1 cellular context compared by ENCODE assay signal in the genomic region with DNA sequence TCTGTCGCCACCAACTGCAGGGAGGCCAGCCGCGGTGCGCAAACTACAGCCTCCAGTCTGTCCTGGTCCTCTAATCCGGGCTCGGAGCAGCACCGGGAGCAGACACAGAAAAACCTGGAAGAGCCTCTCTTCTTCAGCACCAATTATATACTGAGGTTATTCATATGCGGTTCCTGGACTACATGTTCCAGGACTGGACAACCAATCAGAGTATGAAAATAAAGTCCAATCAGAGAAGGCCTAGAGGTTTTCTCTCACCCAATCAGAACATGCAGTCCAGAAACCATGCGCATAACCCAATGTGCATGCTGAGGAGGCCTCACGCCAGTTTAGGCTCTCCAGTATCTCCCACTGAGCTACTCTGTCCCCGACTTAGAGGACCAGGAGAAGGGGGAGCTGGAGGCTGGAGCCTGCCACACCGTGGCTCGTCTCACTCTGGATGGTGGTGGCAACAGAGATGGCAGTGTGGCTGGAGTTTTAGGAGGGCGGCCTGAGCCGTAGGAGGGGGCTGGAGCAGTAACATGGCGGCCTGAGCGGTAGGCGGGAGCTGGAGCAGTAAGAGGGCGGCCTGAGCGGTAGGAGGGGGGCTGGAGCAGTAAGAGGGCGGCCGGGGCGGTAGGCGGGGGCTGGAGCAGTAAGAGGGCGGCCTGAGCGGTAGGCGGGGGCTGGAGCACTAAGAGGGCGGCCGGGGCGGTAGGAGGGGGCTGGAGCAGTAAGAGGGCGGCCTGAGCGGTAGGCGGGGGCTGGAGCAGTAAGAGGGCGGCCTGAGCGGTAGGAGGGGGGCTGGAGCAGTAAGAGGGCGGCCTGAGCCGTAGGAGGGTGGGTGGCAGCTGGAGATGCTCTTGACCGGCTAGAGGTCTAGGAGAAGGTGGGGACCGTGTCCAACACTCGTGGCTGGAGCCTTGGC.
A peak's percentile ranks its signal among the peaks of the same experiment; 100 is the strongest.
TF ChIP-seq lines count a peak whose summit lies in the region.

No MANE protein-coding gene starts in this region.

TF ChIP-seq in K562, 482 proteins besides CTCF, POLR2A, EP300 and RAD21 (continues in another document):
- peak; percentile 88 for TF ChIP-seq MBD2 (IDR thresholded peaks at IDR 0.05; ENCODE audit: borderline replicate concordance, low read depth)
- peak; percentile 93 for TF ChIP-seq ZFX (CRISPR knock-in tag; IDR thresholded peaks at IDR 0.05)
- TF ChIP-seq, protein P1, sequence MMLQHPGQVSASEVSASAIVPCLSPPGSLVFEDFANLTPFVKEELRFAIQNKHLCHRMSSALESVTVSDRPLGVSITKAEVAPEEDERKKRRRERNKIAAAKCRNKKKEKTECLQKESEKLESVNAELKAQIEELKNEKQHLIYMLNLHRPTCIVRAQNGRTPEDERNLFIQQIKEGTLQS (IDR thresholded peaks at IDR 0.05), result no peak
- TF ChIP-seq, protein P1 (CRISPR knock-in tag; conservative IDR thresholded peaks at IDR 0.05), result 0 out of 2 replicates have a peak, but pooled peaks have one; percentile 71
- no peak for TF ChIP-seq ZNF140 (CRISPR knock-in tag; IDR thresholded peaks at IDR 0.05)
- TF ChIP-seq, protein P2, sequence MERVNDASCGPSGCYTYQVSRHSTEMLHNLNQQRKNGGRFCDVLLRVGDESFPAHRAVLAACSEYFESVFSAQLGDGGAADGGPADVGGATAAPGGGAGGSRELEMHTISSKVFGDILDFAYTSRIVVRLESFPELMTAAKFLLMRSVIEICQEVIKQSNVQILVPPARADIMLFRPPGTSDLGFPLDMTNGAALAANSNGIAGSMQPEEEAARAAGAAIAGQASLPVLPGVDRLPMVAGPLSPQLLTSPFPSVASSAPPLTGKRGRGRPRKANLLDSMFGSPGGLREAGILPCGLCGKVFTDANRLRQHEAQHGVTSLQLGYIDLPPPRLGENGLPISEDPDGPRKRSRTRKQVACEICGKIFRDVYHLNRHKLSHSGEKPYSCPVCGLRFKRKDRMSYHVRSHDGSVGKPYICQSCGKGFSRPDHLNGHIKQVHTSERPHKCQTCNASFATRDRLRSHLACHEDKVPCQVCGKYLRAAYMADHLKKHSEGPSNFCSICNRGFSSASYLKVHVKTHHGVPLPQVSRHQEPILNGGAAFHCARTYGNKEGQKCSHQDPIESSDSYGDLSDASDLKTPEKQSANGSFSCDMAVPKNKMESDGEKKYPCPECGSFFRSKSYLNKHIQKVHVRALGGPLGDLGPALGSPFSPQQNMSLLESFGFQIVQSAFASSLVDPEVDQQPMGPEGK (CRISPR knock-in tag; IDR thresholded peaks at IDR 0.05; ENCODE audit: borderline replicate concordance), result no peak
- TF ChIP-seq, protein P3, sequence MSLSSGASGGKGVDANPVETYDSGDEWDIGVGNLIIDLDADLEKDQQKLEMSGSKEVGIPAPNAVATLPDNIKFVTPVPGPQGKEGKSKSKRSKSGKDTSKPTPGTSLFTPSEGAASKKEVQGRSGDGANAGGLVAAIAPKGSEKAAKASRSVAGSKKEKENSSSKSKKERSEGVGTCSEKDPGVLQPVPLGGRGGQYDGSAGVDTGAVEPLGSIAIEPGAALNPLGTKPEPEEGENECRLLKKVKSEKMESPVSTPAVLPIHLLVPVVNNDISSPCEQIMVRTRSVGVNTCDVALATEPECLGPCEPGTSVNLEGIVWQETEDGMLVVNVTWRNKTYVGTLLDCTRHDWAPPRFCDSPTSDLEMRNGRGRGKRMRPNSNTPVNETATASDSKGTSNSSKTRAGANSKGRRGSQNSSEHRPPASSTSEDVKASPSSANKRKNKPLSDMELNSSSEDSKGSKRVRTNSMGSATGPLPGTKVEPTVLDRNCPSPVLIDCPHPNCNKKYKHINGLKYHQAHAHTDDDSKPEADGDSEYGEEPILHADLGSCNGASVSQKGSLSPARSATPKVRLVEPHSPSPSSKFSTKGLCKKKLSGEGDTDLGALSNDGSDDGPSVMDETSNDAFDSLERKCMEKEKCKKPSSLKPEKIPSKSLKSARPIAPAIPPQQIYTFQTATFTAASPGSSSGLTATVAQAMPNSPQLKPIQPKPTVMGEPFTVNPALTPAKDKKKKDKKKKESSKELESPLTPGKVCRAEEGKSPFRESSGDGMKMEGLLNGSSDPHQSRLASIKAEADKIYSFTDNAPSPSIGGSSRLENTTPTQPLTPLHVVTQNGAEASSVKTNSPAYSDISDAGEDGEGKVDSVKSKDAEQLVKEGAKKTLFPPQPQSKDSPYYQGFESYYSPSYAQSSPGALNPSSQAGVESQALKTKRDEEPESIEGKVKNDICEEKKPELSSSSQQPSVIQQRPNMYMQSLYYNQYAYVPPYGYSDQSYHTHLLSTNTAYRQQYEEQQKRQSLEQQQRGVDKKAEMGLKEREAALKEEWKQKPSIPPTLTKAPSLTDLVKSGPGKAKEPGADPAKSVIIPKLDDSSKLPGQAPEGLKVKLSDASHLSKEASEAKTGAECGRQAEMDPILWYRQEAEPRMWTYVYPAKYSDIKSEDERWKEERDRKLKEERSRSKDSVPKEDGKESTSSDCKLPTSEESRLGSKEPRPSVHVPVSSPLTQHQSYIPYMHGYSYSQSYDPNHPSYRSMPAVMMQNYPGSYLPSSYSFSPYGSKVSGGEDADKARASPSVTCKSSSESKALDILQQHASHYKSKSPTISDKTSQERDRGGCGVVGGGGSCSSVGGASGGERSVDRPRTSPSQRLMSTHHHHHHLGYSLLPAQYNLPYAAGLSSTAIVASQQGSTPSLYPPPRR (CRISPR knock-in tag; IDR thresholded peaks at IDR 0.05; ENCODE audit: borderline replicate concordance), result 0 out of 2 replicates have a peak, but pooled peaks have one; percentile 51
- TF ChIP-seq HDAC6 (IDR thresholded peaks at IDR 0.05; ENCODE audit: low read depth, low read length), result no peak
- peak; percentile 81 for TF ChIP-seq FOS (IDR thresholded peaks at IDR 0.05; ENCODE audit: extremely low read depth, insufficient read length)
- no peak for TF ChIP-seq NCOR1 (IDR thresholded peaks at IDR 0.05)
- TF ChIP-seq ZNF57 (CRISPR knock-in tag; IDR thresholded peaks at IDR 0.05), result 0 out of 2 replicates have a peak, but pooled peaks have one; percentile 69
- peak in 1 of 2 experiments; percentile 58; a peak in 1 of 3 replicates for TF ChIP-seq CBX3 (IDR thresholded peaks at IDR 0.05; ENCODE audit: borderline replicate concordance in 1 of 2, low read length in 2 of 2)
- TF ChIP-seq ZNF239 (CRISPR knock-in tag; IDR thresholded peaks at IDR 0.05), result no peak
- TF ChIP-seq, protein P4, sequence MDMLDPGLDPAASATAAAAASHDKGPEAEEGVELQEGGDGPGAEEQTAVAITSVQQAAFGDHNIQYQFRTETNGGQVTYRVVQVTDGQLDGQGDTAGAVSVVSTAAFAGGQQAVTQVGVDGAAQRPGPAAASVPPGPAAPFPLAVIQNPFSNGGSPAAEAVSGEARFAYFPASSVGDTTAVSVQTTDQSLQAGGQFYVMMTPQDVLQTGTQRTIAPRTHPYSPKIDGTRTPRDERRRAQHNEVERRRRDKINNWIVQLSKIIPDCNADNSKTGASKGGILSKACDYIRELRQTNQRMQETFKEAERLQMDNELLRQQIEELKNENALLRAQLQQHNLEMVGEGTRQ (CRISPR knock-in tag; IDR thresholded peaks at IDR 0.05), result no peak
- peak; percentile 65; the same call in 1 of the 2 replicates for TF ChIP-seq SIN3B (IDR thresholded peaks at IDR 0.05; ENCODE audit: low read depth)
- peak; percentile 51 to 86 (median 80) for TF ChIP-seq YY1 (IDR thresholded peaks at IDR 0.05; ENCODE audit: borderline replicate concordance in 1 of 3, control insufficient read depth in 1 of 3, extremely low read depth in 1 of 3, insufficient read depth in 3 of 3, insufficient read length in 1 of 3, insufficient replicate concordance in 2 of 3, low read depth in 1 of 3, low read length in 2 of 3)
- TF ChIP-seq MYC (IDR thresholded peaks at IDR 0.05; ENCODE audit: low read depth, low read length), result peak; percentile 94
- no peak for TF ChIP-seq MYC (CRISPR knock-in tag; IDR thresholded peaks at IDR 0.05; ENCODE audit: borderline replicate concordance, low read depth)
- peak; percentile 88 for TF ChIP-seq PHF8 (IDR thresholded peaks at IDR 0.05; ENCODE audit: borderline replicate concordance, low read length)
- no peak for TF ChIP-seq U2AF2 (optimal IDR thresholded peaks at IDR 0.05; ENCODE audit: low read depth, low read length)
- no peak; the same call in 1 of the 2 replicates for TF ChIP-seq NR2C2 (CRISPR knock-in tag; IDR thresholded peaks at IDR 0.05)
- peak; percentile 43; the same call in 1 of the 2 replicates for TF ChIP-seq NR2C2 (tag; IDR thresholded peaks at IDR 0.05)
- peak; percentile 67; the same call in 1 of the 2 replicates for TF ChIP-seq MTA3 (IDR thresholded peaks at IDR 0.05; ENCODE audit: borderline replicate concordance)
- TF ChIP-seq, protein P5, sequence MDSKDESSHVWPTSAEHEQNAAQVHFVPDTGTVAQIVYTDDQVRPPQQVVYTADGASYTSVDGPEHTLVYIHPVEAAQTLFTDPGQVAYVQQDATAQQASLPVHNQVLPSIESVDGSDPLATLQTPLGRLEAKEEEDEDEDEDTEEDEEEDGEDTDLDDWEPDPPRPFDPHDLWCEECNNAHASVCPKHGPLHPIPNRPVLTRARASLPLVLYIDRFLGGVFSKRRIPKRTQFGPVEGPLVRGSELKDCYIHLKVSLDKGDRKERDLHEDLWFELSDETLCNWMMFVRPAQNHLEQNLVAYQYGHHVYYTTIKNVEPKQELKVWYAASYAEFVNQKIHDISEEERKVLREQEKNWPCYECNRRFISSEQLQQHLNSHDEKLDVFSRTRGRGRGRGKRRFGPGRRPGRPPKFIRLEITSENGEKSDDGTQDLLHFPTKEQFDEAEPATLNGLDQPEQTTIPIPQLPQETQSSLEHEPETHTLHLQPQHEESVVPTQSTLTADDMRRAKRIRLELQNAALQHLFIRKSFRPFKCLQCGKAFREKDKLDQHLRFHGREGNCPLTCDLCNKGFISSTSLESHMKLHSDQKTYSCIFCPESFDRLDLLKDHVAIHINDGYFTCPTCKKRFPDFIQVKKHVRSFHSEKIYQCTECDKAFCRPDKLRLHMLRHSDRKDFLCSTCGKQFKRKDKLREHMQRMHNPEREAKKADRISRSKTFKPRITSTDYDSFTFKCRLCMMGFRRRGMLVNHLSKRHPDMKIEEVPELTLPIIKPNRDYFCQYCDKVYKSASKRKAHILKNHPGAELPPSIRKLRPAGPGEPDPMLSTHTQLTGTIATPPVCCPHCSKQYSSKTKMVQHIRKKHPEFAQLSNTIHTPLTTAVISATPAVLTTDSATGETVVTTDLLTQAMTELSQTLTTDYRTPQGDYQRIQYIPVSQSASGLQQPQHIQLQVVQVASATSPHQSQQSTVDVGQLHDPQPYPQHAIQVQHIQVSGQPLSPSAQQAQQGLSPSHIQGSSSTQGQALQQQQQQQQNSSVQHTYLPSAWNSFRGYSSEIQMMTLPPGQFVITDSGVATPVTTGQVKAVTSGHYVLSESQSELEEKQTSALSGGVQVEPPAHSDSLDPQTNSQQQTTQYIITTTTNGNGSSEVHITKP (IDR thresholded peaks at IDR 0.05; ENCODE audit: partially characterized antibody), result no peak
- TF ChIP-seq, protein P6, sequence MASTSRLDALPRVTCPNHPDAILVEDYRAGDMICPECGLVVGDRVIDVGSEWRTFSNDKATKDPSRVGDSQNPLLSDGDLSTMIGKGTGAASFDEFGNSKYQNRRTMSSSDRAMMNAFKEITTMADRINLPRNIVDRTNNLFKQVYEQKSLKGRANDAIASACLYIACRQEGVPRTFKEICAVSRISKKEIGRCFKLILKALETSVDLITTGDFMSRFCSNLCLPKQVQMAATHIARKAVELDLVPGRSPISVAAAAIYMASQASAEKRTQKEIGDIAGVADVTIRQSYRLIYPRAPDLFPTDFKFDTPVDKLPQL (IDR thresholded peaks at IDR 0.05; ENCODE audit: extremely low read depth, insufficient read length), result peak; percentile 59
- no peak for TF ChIP-seq KLF16 (IDR thresholded peaks at IDR 0.05)
- TF ChIP-seq HDAC2 (IDR thresholded peaks at IDR 0.05), result peak; percentile 83; the same call in 1 of the 2 replicates
- no peak for TF ChIP-seq ZKSCAN1 (IDR thresholded peaks at IDR 0.05; ENCODE audit: low read depth, low read length)
- TF ChIP-seq EHMT2 (IDR thresholded peaks at IDR 0.05), result peak; percentile 73; the same call in 1 of the 2 replicates
- 0 out of 2 replicates have a peak, but pooled peaks have one; percentile 55 for TF ChIP-seq ZNF766 (CRISPR knock-in tag; conservative IDR thresholded peaks at IDR 0.05)
